29 cellular contexts compared by ENCODE assay signal in the genomic region with DNA sequence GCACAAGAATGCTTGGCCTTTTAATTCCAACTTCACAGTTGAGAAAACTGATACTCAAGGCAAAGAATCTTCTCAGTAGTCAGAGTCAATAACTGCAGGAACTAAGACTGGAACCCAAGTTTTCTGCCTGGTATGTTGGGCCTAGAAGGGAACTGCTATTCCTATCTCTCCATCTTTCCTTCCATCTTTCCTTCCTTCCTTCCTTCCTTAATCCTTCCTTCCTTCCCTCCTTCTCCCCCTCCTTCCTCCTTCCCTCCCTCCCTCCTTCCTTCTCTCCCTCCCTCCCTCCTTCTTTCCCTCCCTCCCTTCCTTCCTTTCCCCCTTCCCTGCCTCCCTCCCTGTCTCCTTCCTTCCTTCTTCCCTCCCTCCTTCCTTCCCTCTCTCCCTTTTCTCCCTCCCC.
"Had no signal": no experiment of that assay in that cellular context is flagged by ENCODE, and none has a peak within 500 bp of the region (broad histone marks: within the 10 kb centered on the region; RNA-seq: fewer than 3 reads in every experiment).

No MANE protein-coding gene starts in this region.

- H3K9me3 ChIP-seq: colonic mucosa, esophagus muscularis mucosa, esophagus squamous epithelium, gastrocnemius medialis, gastroesophageal sphincter, heart left ventricle, heart right ventricle had no signal

- H3K4me3 Mint-ChIP-seq: dendritic cell treated with granulocyte-macrophage colony-stimulating factor and Interleukin-4, amounts not matched to agents 40 ng/mL and 50 ng/mL, for 4 days; effector memory CD8-positive, alpha-beta T cell; endodermal cell had no signal

- H3K36me3 ChIP-seq: colonic mucosa, esophagus squamous epithelium, gastrocnemius medialis, heart left ventricle had no signal

- FAIRE-seq: colon, endometrium, endothelial cell of umbilical vein, frontal cortex had no signal

- H3K27ac Mint-ChIP-seq: dendritic cell treated with granulocyte-macrophage colony-stimulating factor and Interleukin-4, amounts not matched to agents 40 ng/mL and 50 ng/mL, for 4 days; effector memory CD8-positive, alpha-beta T cell; endodermal cell had no signal

- H3K4me3 ChIP-seq: colonic mucosa, coronary artery, dorsolateral prefrontal cortex, esophagus muscularis mucosa, esophagus squamous epithelium, gastrocnemius medialis, gastroesophageal sphincter, heart left ventricle, heart right ventricle had no signal

- H3K9me3 Mint-ChIP-seq: dendritic cell treated with granulocyte-macrophage colony-stimulating factor and Interleukin-4, amounts not matched to agents 40 ng/mL and 50 ng/mL, for 4 days; effector memory CD8-positive, alpha-beta T cell; endodermal cell had no signal

- H3K27ac ChIP-seq: colonic mucosa, coronary artery, dorsolateral prefrontal cortex, epithelial cell of prostate, esophagus muscularis mucosa, esophagus squamous epithelium, foreskin keratinocyte, gastrocnemius medialis, gastroesophageal sphincter, heart left ventricle, heart right ventricle had no signal

- H3K4me1 ChIP-seq: colonic mucosa, foreskin keratinocyte had no signal

- DNase-seq: colonic mucosa; cortex of kidney; dermis blood vessel endothelial cell; dorsolateral prefrontal cortex; effector CD4-positive, alpha-beta T cell; effector CD8-positive, alpha-beta T cell; effector memory CD4-positive, alpha-beta T cell; effector memory CD8-positive, alpha-beta T cell; endodermal cell; erythroblast; esophagus squamous epithelium; foreskin fibroblast; foreskin keratinocyte; foreskin melanocyte; gastrocnemius medialis; glutamatergic neuron; head of caudate nucleus; heart left ventricle; heart right ventricle had no signal

- H3K27me3 ChIP-seq: colonic mucosa, dorsolateral prefrontal cortex, esophagus muscularis mucosa, esophagus squamous epithelium, gastrocnemius medialis, gastroesophageal sphincter, heart left ventricle, heart right ventricle had no signal

- H3K27me3 Mint-ChIP-seq: dendritic cell treated with granulocyte-macrophage colony-stimulating factor and Interleukin-4, amounts not matched to agents 40 ng/mL and 50 ng/mL, for 4 days had no signal

- ATAC-seq: effector memory CD8-positive, alpha-beta T cell; esophagus mucosa; foreskin keratinocyte; gastrocnemius medialis; gastroesophageal sphincter; heart left ventricle; heart right ventricle had no signal
